In genomic region chr20:22473293-22473692, GRCh38 we compare ENCODE assay signal across 26 cellular contexts.
"Had no signal": no experiment of that assay in that cellular context is flagged by ENCODE, and none has a peak within 500 bp of the region (broad histone marks: within the 10 kb centered on the region; RNA-seq: fewer than 3 reads in every experiment).

No MANE protein-coding gene starts in this region.

- ATAC-seq: activated T-helper 17 cell treated with anti-CD3 and anti-CD28 coated beads, Interleukin-2, amount 50 U/mL, for 72 hours; PC-3 had no signal

- H3K4me3 Mint-ChIP-seq: activated B cell treated with CpG ODN at 0.5 μM for 24 hours; activated CD4-positive, alpha-beta T cell treated with anti-CD3 and anti-CD28 coated beads, Interleukin-2, amount 10 ng/mL, durations not matched to agents 24 days and 14 days; activated naive CD4-positive, alpha-beta T cell treated with anti-CD3 and anti-CD28 coated beads for 36 hours; activated naive CD8-positive, alpha-beta T cell; activated T-helper 17 cell treated with anti-CD3 and anti-CD28 coated beads, Interleukin-2, amount 50 U/mL, for 72 hours; brain; central memory CD8-positive, alpha-beta T cell had no signal

- H3K4me1 Mint-ChIP-seq: activated B cell treated with CpG ODN at 0.5 μM for 24 hours; activated CD4-positive, alpha-beta T cell treated with anti-CD3 and anti-CD28 coated beads, Interleukin-2, amount 10 ng/mL, durations not matched to agents 24 days and 14 days; activated T-helper 17 cell treated with anti-CD3 and anti-CD28 coated beads, Interleukin-2, amount 50 U/mL, for 72 hours; brain; central memory CD8-positive, alpha-beta T cell had no signal

- H3K27ac Mint-ChIP-seq: activated B cell treated with CpG ODN at 0.5 μM for 24 hours; activated CD4-positive, alpha-beta T cell treated with anti-CD3 and anti-CD28 coated beads, Interleukin-2, amount 10 ng/mL, durations not matched to agents 24 days and 14 days; activated naive CD4-positive, alpha-beta T cell treated with anti-CD3 and anti-CD28 coated beads for 36 hours; activated naive CD8-positive, alpha-beta T cell; activated T-helper 17 cell treated with anti-CD3 and anti-CD28 coated beads, Interleukin-2, amount 50 U/mL, for 72 hours; brain had no signal

- DNase-seq: activated B cell treated with CpG ODN at 0.5 μM for 24 hours; activated CD4-positive, alpha-beta T cell treated with anti-CD3 and anti-CD28 coated beads for 1 hour; activated CD4-positive, alpha-beta T cell treated with anti-CD3 and anti-CD28 coated beads, Interleukin-2, amount 10 ng/mL, durations not matched to agents 24 days and 14 days; activated CD4-positive, alpha-beta T cell treated with anti-CD3 and anti-CD28 coated beads, Interleukin-2, amount 50 U/mL, for 48 hours; activated CD8-positive, alpha-beta memory T cell treated with anti-CD3 and anti-CD28 coated beads for 24 hours; activated gamma-delta T cell; activated naive CD4-positive, alpha-beta T cell treated with anti-CD3 and anti-CD28 coated beads for 36 hours; activated T-cell treated with anti-CD3 and anti-CD28 coated beads for 4 hours; activated T-cell treated with anti-CD3 and anti-CD28 coated beads, Interleukin-2, amount 50 U/mL, for 48 hours; amygdala; NCI-H1092 treated with DMSO at 0.1 percent for 48 hours; NCI-H1417 treated with DMSO at 0.1 percent for 48 hours; NCI-H1694; NCI-H2029; NCI-H2107; NCI-H2171 treated with DMSO at 0.1 percent for 48 hours; NCI-H226; NCI-H69; PC-3; SHP77 treated with DMSO at 0.1 percent for 48 hours; T-helper 2 cell; T1000 had no signal

- H3K36me3 Mint-ChIP-seq: activated naive CD8-positive, alpha-beta T cell; brain had no signal

- H3K27me3 Mint-ChIP-seq: activated CD4-positive, alpha-beta T cell treated with anti-CD3 and anti-CD28 coated beads, Interleukin-2, amount 10 ng/mL, durations not matched to agents 24 days and 14 days; activated T-helper 17 cell treated with anti-CD3 and anti-CD28 coated beads, Interleukin-2, amount 50 U/mL, for 72 hours; central memory CD8-positive, alpha-beta T cell had no signal
